1 cellular context compared by ENCODE assay signal in genomic region chr18:493974-494601, GRCh38.
TF ChIP-seq lines count a peak whose summit lies in the region.

No MANE protein-coding gene starts in this region.

TF ChIP-seq in HEK293, 187 proteins besides CTCF, POLR2A, EP300 and RAD21 (continued from another document and continues in another):
- no peak for TF ChIP-seq EGR2 (tag by site-specific recombination; IDR thresholded peaks at IDR 0.05; ENCODE audit: low read depth)
- TF ChIP-seq ZNF155 (tag by site-specific recombination; IDR thresholded peaks at IDR 0.05) = no peak
- TF ChIP-seq ZFP69B (tag by site-specific recombination; IDR thresholded peaks at IDR 0.05) = peak; percentile 61; the same call in 1 of the 2 replicates
- TF ChIP-seq SCRT2 (tag by site-specific recombination; IDR thresholded peaks at IDR 0.05) = peak; percentile 62; the same call in 1 of the 2 replicates
- TF ChIP-seq KLF10 (tag by site-specific recombination; IDR thresholded peaks at IDR 0.05) = peak; percentile 72
- TF ChIP-seq KLF16 (tag by site-specific recombination; IDR thresholded peaks at IDR 0.05) = 0 out of 2 replicates have a peak, but pooled peaks have one; percentile 39
- TF ChIP-seq ZSCAN5A (tag by site-specific recombination; IDR thresholded peaks at IDR 0.05) = no peak
- no peak for TF ChIP-seq ZSCAN18 (tag by site-specific recombination; IDR thresholded peaks at IDR 0.05)
- no peak for TF ChIP-seq ZNF19 (tag by site-specific recombination; IDR thresholded peaks at IDR 0.05; ENCODE audit: low read depth)
- no peak for TF ChIP-seq ZFP41 (tag by site-specific recombination; IDR thresholded peaks at IDR 0.05; ENCODE audit: borderline replicate concordance)
- TF ChIP-seq ZSCAN4 (tag by site-specific recombination; IDR thresholded peaks at IDR 0.05) = 0 out of 2 replicates have a peak, but pooled peaks have one; percentile 37
- no peak for TF ChIP-seq SALL2 (tag by site-specific recombination; IDR thresholded peaks at IDR 0.05; ENCODE audit: borderline replicate concordance)
- TF ChIP-seq GLIS2 (tag by site-specific recombination; IDR thresholded peaks at IDR 0.05) = no peak
- TF ChIP-seq SP2 (tag by site-specific recombination; IDR thresholded peaks at IDR 0.05) = 0 out of 2 replicates have a peak, but pooled peaks have one; percentile 32
- peak; percentile 39; the same call in 1 of the 2 replicates for TF ChIP-seq ZNF2 (tag by site-specific recombination; IDR thresholded peaks at IDR 0.05)
- peak; percentile 39; the same call in 1 of the 2 replicates for TF ChIP-seq ZBTB44 (tag by site-specific recombination; IDR thresholded peaks at IDR 0.05)
- TF ChIP-seq ZEB2 (tag by site-specific recombination; IDR thresholded peaks at IDR 0.05) = peak; percentile 93
- no peak for TF ChIP-seq ZNF274 (IDR thresholded peaks at IDR 0.05; ENCODE audit: low read length)
- TF ChIP-seq ZNF274 (tag by site-specific recombination; IDR thresholded peaks at IDR 0.05; ENCODE audit: borderline replicate concordance) = no peak
- TF ChIP-seq ZNF843 (tag by site-specific recombination; IDR thresholded peaks at IDR 0.05) = peak; percentile 92
- 0 out of 2 replicates have a peak, but pooled peaks have one; percentile 23 for TF ChIP-seq ZNF398 (tag by site-specific recombination; IDR thresholded peaks at IDR 0.05)
- TF ChIP-seq ZNF639 (tag by site-specific recombination; IDR thresholded peaks at IDR 0.05) = peak; percentile 91
- no peak for TF ChIP-seq ZNF48 (tag by site-specific recombination; IDR thresholded peaks at IDR 0.05)
- TF ChIP-seq SCRT1 (tag by site-specific recombination; IDR thresholded peaks at IDR 0.05; ENCODE audit: borderline replicate concordance) = peak; percentile 87
- peak; percentile 90 for TF ChIP-seq PRDM6 (tag by site-specific recombination; IDR thresholded peaks at IDR 0.05)
- no peak; the same call in none of the 2 replicates for TF ChIP-seq ZSCAN23 (tag by site-specific recombination; IDR thresholded peaks at IDR 0.05)
- no peak for TF ChIP-seq ZNF16 (tag by site-specific recombination; IDR thresholded peaks at IDR 0.05; ENCODE audit: low read depth)
- no peak for TF ChIP-seq ATF2 (tag by site-specific recombination; IDR thresholded peaks at IDR 0.05; ENCODE audit: low read depth)
- TF ChIP-seq ZNF248 (tag by site-specific recombination; IDR thresholded peaks at IDR 0.05) = no peak
- TF ChIP-seq PRDM1 (tag by site-specific recombination; IDR thresholded peaks at IDR 0.05) = no peak
- TF ChIP-seq ZNF266 (tag by site-specific recombination; IDR thresholded peaks at IDR 0.05; ENCODE audit: low read depth) = no peak
- TF ChIP-seq BCL11B (tag by site-specific recombination; IDR thresholded peaks at IDR 0.05; ENCODE audit: low read depth) = no peak
- TF ChIP-seq ZNF792 (tag by site-specific recombination; IDR thresholded peaks at IDR 0.05) = 0 out of 2 replicates have a peak, but pooled peaks have one; percentile 57
- peak; percentile 68; the same call in 1 of the 2 replicates for TF ChIP-seq TCF7L2 (IDR thresholded peaks at IDR 0.05; ENCODE audit: borderline replicate concordance, low read depth, low read length)
- peak; percentile 14; the same call in 1 of the 2 replicates for TF ChIP-seq PRDM10 (tag by site-specific recombination; IDR thresholded peaks at IDR 0.05)
- TF ChIP-seq BCL6B (tag by site-specific recombination; IDR thresholded peaks at IDR 0.05) = no peak
- no peak for TF ChIP-seq ZNF133 (tag by site-specific recombination; IDR thresholded peaks at IDR 0.05)
- no peak for TF ChIP-seq ZBTB6 (tag by site-specific recombination; IDR thresholded peaks at IDR 0.05)
- TF ChIP-seq ZNF416 (tag by site-specific recombination; IDR thresholded peaks at IDR 0.05) = no peak
- no peak for TF ChIP-seq ZNF433 (tag by site-specific recombination; IDR thresholded peaks at IDR 0.05; ENCODE audit: low read depth)
- TF ChIP-seq BCL11A (tag by site-specific recombination; IDR thresholded peaks at IDR 0.05; ENCODE audit: low read depth) = peak; percentile 95
- TF ChIP-seq ZSCAN30 (tag by site-specific recombination; IDR thresholded peaks at IDR 0.05) = no peak
- TF ChIP-seq ZNF548 (tag by site-specific recombination; IDR thresholded peaks at IDR 0.05) = no peak
- no peak for TF ChIP-seq ZNF311 (tag by site-specific recombination; IDR thresholded peaks at IDR 0.05; ENCODE audit: borderline replicate concordance)
- no peak for TF ChIP-seq ZNF223 (tag by site-specific recombination; IDR thresholded peaks at IDR 0.05)
